In the genomic region with DNA sequence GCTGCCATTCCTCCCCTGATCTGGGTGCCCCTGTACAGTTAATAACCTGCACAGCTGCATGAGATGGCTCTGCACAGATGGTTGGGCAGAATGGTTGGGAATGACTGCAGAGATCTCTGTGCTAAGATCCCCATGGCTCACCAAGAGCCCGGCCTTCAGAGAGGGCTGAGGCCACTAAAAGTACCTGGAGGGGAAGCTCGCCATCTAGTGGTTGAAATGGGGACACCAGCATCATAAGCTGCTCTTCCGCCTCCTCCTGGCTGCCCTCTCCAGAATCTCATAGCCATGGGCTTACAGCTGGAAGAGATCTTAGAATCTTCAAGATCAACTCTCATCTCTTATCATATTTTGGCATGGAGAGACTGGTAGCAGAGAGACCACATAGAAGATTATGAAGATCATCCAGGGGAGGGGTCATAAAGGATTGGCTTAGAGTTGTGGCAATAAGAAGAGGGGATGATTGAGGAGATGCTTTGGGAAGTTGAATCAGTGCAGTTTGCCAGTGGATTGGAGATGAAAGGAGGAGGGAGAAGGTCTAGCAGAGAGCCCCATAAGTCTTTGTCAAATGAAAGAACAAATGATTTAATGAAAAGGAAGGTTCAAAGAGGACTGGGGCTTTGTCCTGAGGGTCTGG, we compare ENCODE assay signal across 7 cellular contexts. TPM values are rescaled to one million over a fixed set of nuclear protein-coding genes. Genes with fewer than 3 reads are reported as not detected.
DNase-seq lines count a peak whose midpoint lies in the region; FAIRE-seq and TF ChIP-seq lines count a peak whose summit lies in the region.

No MANE protein-coding gene starts in this region.

- DNase-seq in GM12891 (ENCODE audit: insufficient read length, low spot score) (peak; percentile 48), HL-60 (ENCODE audit: low read depth in 1 of 2, low spot score in 1 of 2) (peak; percentile 47 to 61), activated T-cell treated with anti-CD3 and anti-CD28 coated beads for 48 hours (ENCODE audit: low read depth) (peak; percentile 27), fibroblast of lung (ENCODE audit: low read depth in 2 of 2) (peak; percentile 59 to 71), superior temporal gyrus (ENCODE audit: extremely low spot score) (peak; percentile 87)

- TF ChIP-seq RAD21 in neural cell (conservative IDR thresholded peaks at IDR 0.05), result peak; percentile 54

- H3K9ac ChIP-seq in OCI-LY3 (ENCODE audit: low read length) (no peak overlapping the region), fibroblast of lung (ENCODE audit: insufficient read depth, low read length) (no peak overlapping the region), neural cell (ENCODE audit: low read length) (no peak overlapping the region)

- H3K27me3 ChIP-seq in HL-60 (ENCODE audit: insufficient read depth, poor library complexity, severe bottlenecking) (no peaks in the 10 kb centered on the region), OCI-LY3 (ENCODE audit: low read depth, low read length) (peaks cover 32% of the 10 kb centered on the region), fibroblast of lung (ENCODE audit: control insufficient read depth, insufficient read depth, low read length) (peaks cover 4% of the 10 kb centered on the region), neural cell (ENCODE audit: insufficient read depth, low read depth, low read length) (no peaks in the 10 kb centered on the region)

- no peak overlapping the region for H3K4me3 ChIP-seq in HL-60 (replicated peaks; ENCODE audit: insufficient read depth, low read length)
- no peak overlapping the region for H3K4me3 ChIP-seq in OCI-LY3 (ENCODE audit: low read length)
- no peak overlapping the region for H3K4me3 ChIP-seq in fibroblast of lung (replicated peaks in 1 of 4; ENCODE audit: control extremely low read depth in 1 of 4, insufficient read depth in 1 of 4, low read depth in 3 of 4, low read length in 4 of 4)
- H3K4me3 ChIP-seq in neural cell (ENCODE audit: low read length), result no peak overlapping the region

- H3K36me3 ChIP-seq in OCI-LY3 (replicated peaks; ENCODE audit: low read depth, low read length), result no peaks in the 10 kb centered on the region
- no peaks in the 10 kb centered on the region for H3K36me3 ChIP-seq in fibroblast of lung (ENCODE audit: control insufficient read depth, insufficient read depth, low read length)
- H3K36me3 ChIP-seq in neural cell (ENCODE audit: insufficient read depth, low read length), result no peaks in the 10 kb centered on the region

- FAIRE-seq in GM12891 (lab: Jason Lieb, UNC), result peak; percentile 88

- H3K79me2 ChIP-seq in OCI-LY3 (ENCODE audit: low read length) (no peaks in the 10 kb centered on the region), fibroblast of lung (ENCODE audit: control insufficient read depth, insufficient read depth, low read length) (no peaks in the 10 kb centered on the region), neural cell (replicated peaks; ENCODE audit: insufficient read depth, low read length) (no peaks in the 10 kb centered on the region)

- no peaks in the 10 kb centered on the region for H4K20me1 ChIP-seq in OCI-LY3 (ENCODE audit: insufficient read depth, low read length)
- H4K20me1 ChIP-seq in fibroblast of lung (ENCODE audit: control insufficient read depth, extremely low read depth, insufficient read depth, low read length), result no peaks in the 10 kb centered on the region
- no peaks in the 10 kb centered on the region for H4K20me1 ChIP-seq in neural cell (ENCODE audit: insufficient read depth)

- no peak overlapping the region for H2AFZ ChIP-seq in OCI-LY3 (ENCODE audit: low read depth, low read length)
- no peak overlapping the region for H2AFZ ChIP-seq in fibroblast of lung (ENCODE audit: low read length)
- no peak overlapping the region for H2AFZ ChIP-seq in neural cell (ENCODE audit: low read depth, low read length)

- H3K4me1 ChIP-seq in OCI-LY3 (ENCODE audit: low read length) (peaks cover 18% of the 10 kb centered on the region), fibroblast of lung (ENCODE audit: control insufficient read depth, extremely low read depth, insufficient read depth, low read length) (peaks cover 11% of the 10 kb centered on the region)

- no peaks in the 10 kb centered on the region for H3F3A ChIP-seq in neural cell (ENCODE audit: insufficient read depth, low read length, poor library complexity, severe bottlenecking)

- H3K27ac ChIP-seq in HL-60 (replicated peaks) (no peak overlapping the region), OCI-LY3 (ENCODE audit: low read length) (no peak overlapping the region), fibroblast of lung (ENCODE audit: insufficient read depth, low read length) (no peak overlapping the region), neural cell (ENCODE audit: low read length) (no peak overlapping the region)

- H3K9me3 ChIP-seq in OCI-LY3 (ENCODE audit: insufficient read depth, low read length), result no peaks in the 10 kb centered on the region
- H3K9me3 ChIP-seq in fibroblast of lung (ENCODE audit: control insufficient read depth, insufficient read depth, low read depth, low read length), result no peaks in the 10 kb centered on the region
- no peaks in the 10 kb centered on the region for H3K9me3 ChIP-seq in neural cell (ENCODE audit: low read length)

- no peaks in the 10 kb centered on the region for H3K9me2 ChIP-seq in neural cell (ENCODE audit: insufficient read depth, low read length)

- H3K4me2 ChIP-seq in OCI-LY3 (ENCODE audit: low read length), result no peak overlapping the region
- H3K4me2 ChIP-seq in fibroblast of lung (ENCODE audit: extremely low read depth, insufficient read depth, low read length), result no peak overlapping the region
- no peak overlapping the region for H3K4me2 ChIP-seq in neural cell (ENCODE audit: low read length)

- TF ChIP-seq CTCF in HL-60 (IDR thresholded peaks at IDR 0.05; ENCODE audit: insufficient read depth, low read length), result peak; percentile 96
- TF ChIP-seq CTCF in OCI-LY3 (IDR thresholded peaks at IDR 0.05; ENCODE audit: low read depth, low read length), result peak; percentile 97
- TF ChIP-seq CTCF in fibroblast of lung (conservative IDR thresholded peaks at IDR 0.05 in 1 of 2, IDR thresholded peaks at IDR 0.05 in 1 of 2; ENCODE audit: low read depth in 1 of 2, low read length in 2 of 2), result peak; percentile 87 to 94
- peak; percentile 71 for TF ChIP-seq CTCF in neural cell (IDR thresholded peaks at IDR 0.05; ENCODE audit: poor library complexity, severe bottlenecking)

- no peak for TF ChIP-seq POLR2A in GM12891 (IDR thresholded peaks at IDR 0.05; ENCODE audit: low read depth, low read length)

- no peak for TF ChIP-seq EP300 in neural cell (conservative IDR thresholded peaks at IDR 0.05; ENCODE audit: poor library complexity, severe bottlenecking)

TF ChIP-seq in GM12891, 5 proteins besides CTCF, POLR2A, EP300 and RAD21:
- no peak for TF ChIP-seq PAX5 (IDR thresholded peaks at IDR 0.05; ENCODE audit: insufficient read depth, low read length, severe bottlenecking)
- no peak for TF ChIP-seq SPI1 (IDR thresholded peaks at IDR 0.05; ENCODE audit: low read depth, low read length)
- TF ChIP-seq POU2F2 (IDR thresholded peaks at IDR 0.05; ENCODE audit: low read depth, low read length), result no peak
- no peak for TF ChIP-seq POLR2AphosphoS5 (IDR thresholded peaks at IDR 0.05; ENCODE audit: low read depth, low read length)
- no peak for TF ChIP-seq TAF1 (IDR thresholded peaks at IDR 0.05; ENCODE audit: low read depth, low read length)

TF ChIP-seq in neural cell, 6 proteins besides CTCF, POLR2A, EP300 and RAD21:
- no peak for TF ChIP-seq EZH2 (IDR thresholded peaks at IDR 0.05; ENCODE audit: borderline replicate concordance, insufficient read depth, low read length, poor library complexity, severe bottlenecking)
- no peak for TF ChIP-seq MXI1 (conservative IDR thresholded peaks at IDR 0.05; ENCODE audit: poor library complexity, severe bottlenecking)
- TF ChIP-seq SMC3 (conservative IDR thresholded peaks at IDR 0.05; ENCODE audit: poor library complexity), result peak; percentile 63
TF ChIP-seq in neural cell: peak in this region for 1.

RNA-seq across cellular contexts. Expression of gene TLCD5, which starts 22.0 kb away (rescaled TPM):
- 2.6 TPM for polyA plus RNA-seq in GM12891 (2012; ENCODE audit: low read depth, missing spikeins)
- total RNA-seq in fibroblast of lung, result 9.8 and 13.2 TPM in 2 replicates
- polyA plus RNA-seq in fibroblast of lung (12.1 and 17.0 TPM in 2 replicates), neural cell (23.4 and 31.1 TPM in 2 replicates)
- 9.3 and 12.0 TPM in 2 replicates for polyA plus RNA-seq in fibroblast of lung (2012)
- polyA minus RNA-seq in fibroblast of lung (ENCODE audit: low replicate concordance) (5.3 and 8.6 TPM in 2 replicates), neural cell (24.8 and 28.4 TPM in 2 replicates)

RNA-seq across cellular contexts. Expression of gene ARHGEF12, which starts 33.1 kb away (rescaled TPM):
- polyA plus RNA-seq in GM12891 (2012; ENCODE audit: low read depth, missing spikeins), result 12.9 TPM
- total RNA-seq in fibroblast of lung, result 107 and 141 TPM in 2 replicates
- polyA plus RNA-seq in fibroblast of lung (52.7 and 63.1 TPM in 2 replicates), neural cell (93.4 and 95.9 TPM in 2 replicates)
- 46.9 and 58.5 TPM in 2 replicates for polyA plus RNA-seq in fibroblast of lung (2012)
- polyA minus RNA-seq in fibroblast of lung (ENCODE audit: low replicate concordance) (46.8 and 57.9 TPM in 2 replicates), neural cell (366 and 427 TPM in 2 replicates)

Comparison
In these comparisons a context has a peak if more than half of its experiments do, and no peak if none do; other contexts are left out.
1. DNase-seq: peak in every context shown above with its lines; median percentile 87 in superior temporal gyrus; 65 in fibroblast of lung; 54 in HL-60; 48 in GM12891; 27 in activated T-cell treated with anti-CD3 and anti-CD28 coated beads for 48 hours.